ENCODE assay signal across 1 cellular context in the genomic region with DNA sequence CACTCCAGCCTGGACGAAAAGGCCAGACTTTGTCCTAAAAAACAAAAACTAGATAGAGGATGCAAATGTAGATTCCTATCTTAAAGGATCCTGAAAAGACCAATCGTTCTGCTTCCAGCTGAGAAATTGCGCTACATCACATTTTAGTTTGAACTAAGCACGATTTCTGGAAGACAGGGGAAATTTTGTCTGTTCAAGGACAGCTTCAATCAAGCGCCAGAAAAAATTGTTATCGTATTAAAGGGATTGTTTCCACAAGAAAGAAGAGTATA.
TF ChIP-seq lines count a peak whose summit lies in the region.

No MANE protein-coding gene starts in this region.

TF ChIP-seq in WTC11, 78 proteins besides CTCF, POLR2A, EP300 and RAD21 (continued from another document):
- TF ChIP-seq FOXP4 (CRISPR knock-in tag; IDR thresholded peaks at IDR 0.05) (no peak), ETV6 (CRISPR knock-in tag; IDR thresholded peaks at IDR 0.05) (no peak), JUN (CRISPR knock-in tag; IDR thresholded peaks at IDR 0.05) (no peak), ATF6 (CRISPR knock-in tag; IDR thresholded peaks at IDR 0.05) (no peak), SOX15 (CRISPR knock-in tag; IDR thresholded peaks at IDR 0.05) (no peak), ZBTB21 (CRISPR knock-in tag; IDR thresholded peaks at IDR 0.05; ENCODE audit: borderline replicate concordance) (no peak)
- TF ChIP-seq, protein P1, sequence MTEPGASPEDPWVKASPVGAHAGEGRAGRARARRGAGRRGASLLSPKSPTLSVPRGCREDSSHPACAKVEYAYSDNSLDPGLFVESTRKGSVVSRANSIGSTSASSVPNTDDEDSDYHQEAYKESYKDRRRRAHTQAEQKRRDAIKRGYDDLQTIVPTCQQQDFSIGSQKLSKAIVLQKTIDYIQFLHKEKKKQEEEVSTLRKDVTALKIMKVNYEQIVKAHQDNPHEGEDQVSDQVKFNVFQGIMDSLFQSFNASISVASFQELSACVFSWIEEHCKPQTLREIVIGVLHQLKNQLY (CRISPR knock-in tag; IDR thresholded peaks at IDR 0.05) = no peak
- TF ChIP-seq, protein P2, sequence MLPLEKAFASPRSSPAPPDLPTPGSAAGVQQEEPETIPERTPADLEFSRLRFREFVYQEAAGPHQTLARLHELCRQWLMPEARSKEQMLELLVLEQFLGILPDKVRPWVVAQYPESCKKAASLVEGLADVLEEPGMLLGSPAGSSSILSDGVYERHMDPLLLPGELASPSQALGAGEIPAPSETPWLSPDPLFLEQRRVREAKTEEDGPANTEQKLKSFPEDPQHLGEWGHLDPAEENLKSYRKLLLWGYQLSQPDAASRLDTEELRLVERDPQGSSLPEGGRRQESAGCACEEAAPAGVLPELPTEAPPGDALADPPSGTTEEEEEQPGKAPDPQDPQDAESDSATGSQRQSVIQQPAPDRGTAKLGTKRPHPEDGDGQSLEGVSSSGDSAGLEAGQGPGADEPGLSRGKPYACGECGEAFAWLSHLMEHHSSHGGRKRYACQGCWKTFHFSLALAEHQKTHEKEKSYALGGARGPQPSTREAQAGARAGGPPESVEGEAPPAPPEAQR (CRISPR knock-in tag; IDR thresholded peaks at IDR 0.05) = no peak
TF ChIP-seq in WTC11: peak in this region for 0.
